In the genomic region with DNA sequence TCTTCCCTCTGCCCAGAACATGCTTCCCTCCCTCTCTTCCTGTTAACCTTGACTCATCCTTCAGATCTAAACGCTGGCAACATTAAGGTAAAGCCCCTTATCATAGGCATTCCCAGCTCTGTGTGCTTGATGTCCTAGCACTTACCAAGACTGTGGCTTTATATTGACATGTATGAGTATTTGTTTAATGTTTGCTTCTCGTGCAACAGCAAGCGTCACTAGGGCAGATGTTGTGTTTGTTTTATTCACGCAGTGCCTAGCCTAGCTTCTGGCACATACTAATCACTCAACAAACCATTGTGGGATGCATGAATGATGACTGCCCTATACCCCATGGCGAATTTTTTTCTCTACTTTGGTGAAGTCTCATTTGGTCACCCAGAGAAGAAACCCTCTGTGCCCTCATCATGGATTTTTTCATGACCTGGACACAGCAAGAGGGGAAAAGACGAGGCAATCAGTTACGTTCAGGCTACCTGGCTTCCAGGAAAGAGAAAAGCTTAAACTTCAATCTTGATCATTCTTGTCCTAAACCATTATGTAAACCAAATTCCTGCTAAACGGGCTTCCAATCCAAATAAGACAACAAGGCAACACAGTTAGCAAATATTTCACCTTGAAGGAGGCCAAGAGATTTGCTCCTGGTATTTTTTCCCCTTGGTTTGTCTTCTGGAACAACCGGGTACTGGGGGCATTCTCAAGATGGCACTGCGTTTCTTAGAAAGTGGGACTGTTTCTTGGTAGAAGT, we compare ENCODE assay signal across 22 cellular contexts. TPM values are rescaled to one million over a fixed set of nuclear protein-coding genes. Genes with fewer than 3 reads are reported as not detected.
DNase-seq lines count a peak whose midpoint lies in the region; ATAC-seq and TF ChIP-seq lines count a peak whose summit lies in the region.
"Had no signal": no experiment of that assay in that cellular context is flagged by ENCODE, and none has a peak within 500 bp of the region (broad histone marks: within the 10 kb centered on the region; RNA-seq: fewer than 3 reads in every experiment).

No MANE protein-coding gene starts in this region.

- peak; percentile 65 to 78 (median 71) for ATAC-seq in right lobe of liver
- ATAC-seq in HG02642 (IDR thresholded peaks at IDR 0.05; ENCODE audit: poor library complexity, unreplicated experiment) = no peak
- no peak for ATAC-seq in stimulated activated naive CD8-positive, alpha-beta T cell treated with anti-CD3 and anti-CD28 coated beads, Interleukin-15, Interleukin-2, amounts not matched to agents 100 U/mL and 50 U/mL, for 24 hours
- ATAC-seq: HCT116 had no signal

- H3K9me3 Mint-ChIP-seq in endodermal cell = no peaks in the 10 kb centered on the region

- TF ChIP-seq CTCF in C4-2B (conservative IDR thresholded peaks at IDR 0.05) (no peak), endodermal cell (conservative IDR thresholded peaks at IDR 0.05) (no peak), right lobe of liver (IDR thresholded peaks at IDR 0.05) (no peak)

- peak overlapping the region; percentile 28 for H3K4me3 ChIP-seq in endodermal cell (ENCODE audit: low read length)
- no peak overlapping the region for H3K4me3 ChIP-seq in right lobe of liver
- H3K4me3 ChIP-seq: GM12878, Peyer's patch had no signal

- no peak for TF ChIP-seq POLR2A in right lobe of liver (IDR thresholded peaks at IDR 0.05)

- peaks cover 41% of the 10 kb centered on the region for H3K4me1 Mint-ChIP-seq in endodermal cell

- no peak overlapping the region for H3K9ac ChIP-seq in endodermal cell (ENCODE audit: extremely low read depth, low read length, poor library complexity, severe bottlenecking)

- peak overlapping the region; percentile 32 for H3K27ac Mint-ChIP-seq in endodermal cell

- H3K9me3 ChIP-seq in endodermal cell (ENCODE audit: control insufficient read depth, low read length) (no peaks in the 10 kb centered on the region), right lobe of liver (no peaks in the 10 kb centered on the region)
- H3K9me3 ChIP-seq: BE2C, Peyer's patch had no signal

- H3K36me3 Mint-ChIP-seq in endodermal cell (ENCODE audit: low read depth) = no peaks in the 10 kb centered on the region

- peaks cover 4% of the 10 kb centered on the region for H3K4me1 ChIP-seq in endodermal cell (ENCODE audit: control insufficient read depth, insufficient read depth, low read length)
- H3K4me1 ChIP-seq in right lobe of liver = peaks cover 0 to 5% (median 0%) of the 10 kb centered on the region in 4 donors
- H3K4me1 ChIP-seq: BE2C, Peyer's patch had no signal

- intact Hi-C loops in right lobe of liver (cut with DNase I) = no loop called here

- H3K27me3 ChIP-seq in endodermal cell (ENCODE audit: control insufficient read depth, insufficient read depth, low read length, poor library complexity, severe bottlenecking) (no peaks in the 10 kb centered on the region), right lobe of liver (no peaks in the 10 kb centered on the region)
- H3K27me3 ChIP-seq: BE2C, Peyer's patch had no signal

- DNase-seq in DMS53 treated with DMSO at 0.1 percent for 48 hours (lab: John Stamatoyannopoulos, UW; ENCODE audit: unreplicated experiment) (peak; percentile 36), endodermal cell (peak; percentile 20), right lobe of liver (no peak), mesenteric fat pad (ENCODE audit: low spot score) (no peak)
- DNase-seq in stimulated activated naive CD8-positive, alpha-beta T cell treated with anti-CD3 and anti-CD28 coated beads, Interleukin-15, Interleukin-2, amounts not matched to agents 100 U/mL and 50 U/mL, for 24 hours = no peak
- DNase-seq: GDM1, KG1, NCI-H1048, NCI-H1417 treated with DMSO at 0.1 percent for 48 hours, NCI-H1694 treated with DMSO at 0.1 percent for 48 hours, NCI-H2081, NCI-H2227 treated with DMSO at 0.1 percent for 48 hours, NCI-H510A, Peyer's patch, SHP77 treated with DMSO at 0.1 percent for 48 hours, T-helper 1 cell had no signal

- no peak overlapping the region for H3K4me3 Mint-ChIP-seq in endodermal cell

- WGBS in endodermal cell (ENCODE audit: insufficient coverage in 1 of 2, insufficient read length in 1 of 2), 2 experiments = 78 to 83% methylated on average over 6 to 10 of the region's 10 CpGs
- WGBS in right lobe of liver (ENCODE audit: insufficient coverage, low coverage, low lambda C conversion rate, missing lambda C conversion rate) = 42% methylated on average over 10 of the region's 10 CpGs

- H3K36me3 ChIP-seq in endodermal cell (ENCODE audit: control insufficient read depth, insufficient read depth, low read length) (no peaks in the 10 kb centered on the region), right lobe of liver (no peaks in the 10 kb centered on the region)
- H3K36me3 ChIP-seq: BE2C, Peyer's patch had no signal

- H3K27ac ChIP-seq in C4-2B (peak overlapping the region; percentile 44), endodermal cell (ENCODE audit: low read depth, low read length) (no peak overlapping the region), right lobe of liver (no peak overlapping the region)
- H3K27ac ChIP-seq: Peyer's patch had no signal

- H3K27me3 Mint-ChIP-seq in endodermal cell (ENCODE audit: insufficient read depth) = no peaks in the 10 kb centered on the region

RNA-seq across cellular contexts. Expression of a gene that starts 47.9 kb away (rescaled TPM):
- total RNA-seq in endodermal cell = 10 to 100 TPM; 46.9 to 60.2 TPM
- 20.2 TPM for polyA plus RNA-seq in endodermal cell (2013, experiment 1 of 2)
- 21.4 TPM for polyA plus RNA-seq in endodermal cell (2013, experiment 2 of 2)
- 10 to 100 TPM in 4 of 6 experiments, 1 to 10 TPM in 1, under 1 TPM in 1; 0.75 to 17.4 (median 12.7) TPM for total RNA-seq in right lobe of liver
- 61.8 TPM for total RNA-seq in mesenteric fat pad
- total RNA-seq: OCI-LY7 had no signal

RNA-seq across cellular contexts. Expression of a gene that starts 57.2 kb away (rescaled TPM):
- total RNA-seq in endodermal cell (100 to 1,000 TPM in 1 of 2 donors, 10 to 100 TPM in 1; 91.1 to 131 TPM), right lobe of liver (10 to 100 TPM; 25.8 to 44.5 (median 32.1) TPM), mesenteric fat pad (45.5 TPM)
- polyA plus RNA-seq in endodermal cell (2013, experiment 1 of 2) = 140 TPM
- 125 TPM for polyA plus RNA-seq in endodermal cell (2013, experiment 2 of 2)

Comparison
In these comparisons a context has a peak if more than half of its experiments do, and no peak if none do; other contexts are left out.
1. DNase-seq: peak in DMS53 treated with DMSO at 0.1 percent for 48 hours (single experiment) and endodermal cell (single experiment); none in right lobe of liver (0 of 3), stimulated activated naive CD8-positive, alpha-beta T cell treated with anti-CD3 and anti-CD28 coated beads, Interleukin-15, Interleukin-2, amounts not matched to agents 100 U/mL and 50 U/mL, for 24 hours (single experiment) and mesenteric fat pad (single experiment).
2. ATAC-seq: peak in right lobe of liver (4 of 4); none in HG02642 (single experiment) and stimulated activated naive CD8-positive, alpha-beta T cell treated with anti-CD3 and anti-CD28 coated beads, Interleukin-15, Interleukin-2, amounts not matched to agents 100 U/mL and 50 U/mL, for 24 hours (single experiment).